ENCODE assay signal across 2 cellular contexts in genomic region chr4:111748157-111748556, GRCh38.
TF ChIP-seq lines count a peak whose summit lies in the region.

No MANE protein-coding gene starts in this region.

TF ChIP-seq in H1, 55 proteins besides CTCF, POLR2A, EP300 and RAD21 (continued from another document):
- TF ChIP-seq JUN (IDR thresholded peaks at IDR 0.05; ENCODE audit: low read depth, low read length) (no peak), KDM5A (IDR thresholded peaks at IDR 0.05; ENCODE audit: low read length) (no peak), POLR2AphosphoS5 (IDR thresholded peaks at IDR 0.05; ENCODE audit: low read depth, low read length) (no peak), RNF2 (IDR thresholded peaks at IDR 0.05; ENCODE audit: borderline replicate concordance, low read depth, low read length, missing control alignments, poor library complexity, severe bottlenecking) (no peak), SP2 (IDR thresholded peaks at IDR 0.05; ENCODE audit: low read length) (no peak), SIX5 (IDR thresholded peaks at IDR 0.05; ENCODE audit: low read depth, low read length) (no peak), MAX (IDR thresholded peaks at IDR 0.05) (no peak), E2F6 (IDR thresholded peaks at IDR 0.05) (no peak), GTF2F1 (IDR thresholded peaks at IDR 0.05; ENCODE audit: borderline replicate concordance, low read depth, low read length) (no peak), GABPA (IDR thresholded peaks at IDR 0.05; ENCODE audit: borderline replicate concordance, insufficient read depth, low read length) (no peak), KDM4A (IDR thresholded peaks at IDR 0.05; ENCODE audit: low read depth, low read length, severe bottlenecking) (no peak), CHD1 (IDR thresholded peaks at IDR 0.05; ENCODE audit: low read depth, low read length) (no peak), NANOG (IDR thresholded peaks at IDR 0.05; ENCODE audit: insufficient read depth, low read depth, low read length, poor library complexity, severe bottlenecking) (no peak)

TF ChIP-seq in SK-N-SH treated with all-trans-retinoic acid at 6 μM for 48 hours, 23 proteins besides CTCF, POLR2A, EP300 and RAD21:
- TF ChIP-seq ZC3H10 (CRISPR knock-in tag; IDR thresholded peaks at IDR 0.05) (no peak), ARNTL (CRISPR knock-in tag; IDR thresholded peaks at IDR 0.05; ENCODE audit: borderline replicate concordance, low read depth) (no peak), OSR1 (CRISPR knock-in tag; IDR thresholded peaks at IDR 0.05) (no peak), ISL1 (CRISPR knock-in tag; IDR thresholded peaks at IDR 0.05) (no peak), ZNF8 (CRISPR knock-in tag; IDR thresholded peaks at IDR 0.05) (no peak), ZFP3 (CRISPR knock-in tag; IDR thresholded peaks at IDR 0.05) (no peak), ESRRG (CRISPR knock-in tag; IDR thresholded peaks at IDR 0.05) (no peak), GLIS3 (CRISPR knock-in tag; IDR thresholded peaks at IDR 0.05) (no peak), SNAI2 (CRISPR knock-in tag; IDR thresholded peaks at IDR 0.05) (no peak), TOX (CRISPR knock-in tag; IDR thresholded peaks at IDR 0.05; ENCODE audit: borderline replicate concordance) (no peak), ZFP30 (CRISPR knock-in tag; IDR thresholded peaks at IDR 0.05) (no peak), PPARA (CRISPR knock-in tag; IDR thresholded peaks at IDR 0.05; ENCODE audit: borderline replicate concordance) (no peak), PATZ1 (CRISPR knock-in tag; IDR thresholded peaks at IDR 0.05; ENCODE audit: borderline replicate concordance) (no peak), BACH2 (CRISPR knock-in tag; IDR thresholded peaks at IDR 0.05; ENCODE audit: borderline replicate concordance) (no peak), RARB (CRISPR knock-in tag; IDR thresholded peaks at IDR 0.05) (no peak), TSHZ2 (CRISPR knock-in tag; IDR thresholded peaks at IDR 0.05) (no peak), ZNF70 (CRISPR knock-in tag; IDR thresholded peaks at IDR 0.05) (no peak), CREB5 (CRISPR knock-in tag; IDR thresholded peaks at IDR 0.05; ENCODE audit: low read depth) (no peak), CSDC2 (CRISPR knock-in tag; IDR thresholded peaks at IDR 0.05) (no peak)
TF ChIP-seq in SK-N-SH treated with all-trans-retinoic acid at 6 μM for 48 hours: peak in this region for 0.
